ENCODE assay signal across 16 cellular contexts in the genomic region with DNA sequence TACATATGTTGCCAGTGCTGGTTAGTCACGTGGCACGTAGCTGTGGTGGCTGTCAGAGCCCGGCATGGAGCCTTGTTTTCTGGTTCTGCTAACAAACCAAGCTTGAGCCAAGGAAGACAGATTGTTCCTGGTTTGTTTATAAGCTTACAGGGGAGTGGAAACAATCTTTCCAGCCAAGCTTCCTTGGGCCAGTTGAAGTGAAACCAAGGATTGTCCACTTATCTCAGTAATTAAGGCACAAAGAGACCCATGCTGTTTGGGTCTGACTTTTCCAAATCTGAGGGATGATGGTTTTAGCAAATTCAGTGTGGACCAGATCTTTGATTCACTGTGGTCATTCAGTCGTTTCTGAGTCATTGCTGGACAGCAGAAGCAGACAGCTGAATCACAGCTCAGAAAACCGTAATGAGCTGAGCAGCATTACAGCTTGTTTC.
A peak's percentile ranks its signal among the peaks of the same experiment; 100 is the strongest.
DNase-seq lines count a peak whose midpoint lies in the region; ATAC-seq and TF ChIP-seq lines count a peak whose summit lies in the region.
"Had no signal": no experiment of that assay in that cellular context is flagged by ENCODE, and none has a peak within 500 bp of the region (broad histone marks: within the 10 kb centered on the region; RNA-seq: fewer than 3 reads in every experiment).

No MANE protein-coding gene starts in this region.

- H3K4me3 ChIP-seq in HEK293 (ENCODE audit: low read depth, low read length) (no peak overlapping the region), astrocyte of the cerebellum (ENCODE audit: low read depth, low read length) (no peak overlapping the region), left ventricle myocardium inferior (no peak overlapping the region), prostate gland (no peak overlapping the region), mesenchymal stem cell (ENCODE audit: insufficient read depth in 1 of 2, low read depth in 1 of 2, low read length in 2 of 2) (no peak overlapping the region)
- H3K4me3 ChIP-seq: BLaER1 treated with 17β-estradiol and CSF1 and Interleukin-3, amounts not matched to agents 10 nM and 100 nM; GM23338 had no signal

- H3K27ac ChIP-seq in HEK293 (ENCODE audit: extremely low read depth, low read depth, low read length) (no peak overlapping the region), left ventricle myocardium inferior (replicated peaks) (peak overlapping the region; percentile 40), prostate gland (peak overlapping the region; percentile 35 to 62), mesenchymal stem cell (ENCODE audit: low read length, poor library complexity, severe bottlenecking) (no peak overlapping the region)
- H3K27ac ChIP-seq: BLaER1 treated with 17β-estradiol and CSF1 and Interleukin-3, amounts not matched to agents 10 nM and 100 nM had no signal

- DNase-seq in astrocyte of the cerebellum (ENCODE audit: low read depth): peak; percentile 83
- DNase-seq in left ventricle myocardium inferior: no peak
- DNase-seq in prostate gland (ENCODE audit: low spot score): peak; percentile 47
- no peak for DNase-seq in mesenchymal stem cell
- DNase-seq in foreskin melanocyte: no peak
- DNase-seq in stimulated activated CD4-positive, alpha-beta T cell treated with anti-CD3 and anti-CD28 coated beads, Interleukin-12 subunit alpha, Interleukin-12 subunit beta, amount 100 ng/mL, for 4 hours: no peak
- DNase-seq: activated CD4-positive, alpha-beta memory T cell treated with anti-CD3 and anti-CD28 coated beads for 36 hours; activated effector memory CD4-positive, alpha-beta T cell treated with Interleukin-2 at 50 U/mL for 16 hours; activated naive CD8-positive, alpha-beta T cell treated with anti-CD3 and anti-CD28 coated beads, Interleukin-2, amount 10 ng/mL, durations not matched to agents 7 days and 5 days; glutamatergic neuron; NCI-H510A; T1000 had no signal

- no peak overlapping the region for H2AK5ac ChIP-seq in mesenchymal stem cell (ENCODE audit: low read length, severe bottlenecking)

- in situ Hi-C loops in astrocyte of the cerebellum (cut with HindIII; ENCODE audit: low sequenced_read_pairs): no loop called here

- H3K36me3 ChIP-seq in HEK293 (ENCODE audit: control insufficient read depth in 2 of 2, insufficient read depth in 1 of 2, low read length in 2 of 2): no peaks in the 10 kb centered on the region
- no peaks in the 10 kb centered on the region for H3K36me3 ChIP-seq in left ventricle myocardium inferior
- no peaks in the 10 kb centered on the region for H3K36me3 ChIP-seq in prostate gland
- no peaks in the 10 kb centered on the region for H3K36me3 ChIP-seq in mesenchymal stem cell (ENCODE audit: control insufficient read depth in 1 of 2, insufficient read depth in 2 of 2, low read depth in 1 of 2, low read length in 2 of 2)
- H3K36me3 ChIP-seq: BLaER1 treated with 17β-estradiol and CSF1 and Interleukin-3, amounts not matched to agents 10 nM and 100 nM had no signal

- no peak for ATAC-seq in GM18867 (IDR thresholded peaks at IDR 0.05; ENCODE audit: unreplicated experiment)
- ATAC-seq: GM23338 had no signal

- H2BK15ac ChIP-seq in mesenchymal stem cell (ENCODE audit: low read depth, poor library complexity, severe bottlenecking): no peak overlapping the region

- no peak for TF ChIP-seq POLR2A in prostate gland (IDR thresholded peaks at IDR 0.05)

- no peak overlapping the region for H2AFZ ChIP-seq in mesenchymal stem cell (ENCODE audit: low read depth, low read length)
- H2AFZ ChIP-seq: GM23338 had no signal

- no peak overlapping the region for H2BK5ac ChIP-seq in mesenchymal stem cell (ENCODE audit: low read depth, low read length, poor library complexity, severe bottlenecking)

- H2BK120ac ChIP-seq in mesenchymal stem cell (ENCODE audit: low read depth, low read length): no peak overlapping the region

- H3K4ac ChIP-seq in mesenchymal stem cell (ENCODE audit: low read depth in 1 of 2, low read length in 2 of 2): no peak overlapping the region

- no peak overlapping the region for H4K91ac ChIP-seq in mesenchymal stem cell (ENCODE audit: low read length)

- no peak overlapping the region for H3K14ac ChIP-seq in mesenchymal stem cell (ENCODE audit: low read length in 2 of 2)

- no peak overlapping the region for H3K18ac ChIP-seq in mesenchymal stem cell (ENCODE audit: low read depth in 1 of 2, low read length in 2 of 2)

- no peaks in the 10 kb centered on the region for H3K9me3 ChIP-seq in HEK293 (ENCODE audit: control insufficient read depth, insufficient read depth, low read depth, low read length)
- H3K9me3 ChIP-seq in left ventricle myocardium inferior (replicated peaks): no peaks in the 10 kb centered on the region
- H3K9me3 ChIP-seq in prostate gland: no peaks in the 10 kb centered on the region
- H3K9me3 ChIP-seq in mesenchymal stem cell (ENCODE audit: control insufficient read depth, low read length): no peaks in the 10 kb centered on the region
- H3K9me3 ChIP-seq: BLaER1 treated with 17β-estradiol and CSF1 and Interleukin-3, amounts not matched to agents 10 nM and 100 nM had no signal

- H3K79me1 ChIP-seq in mesenchymal stem cell (replicated peaks; ENCODE audit: low read length, poor library complexity, severe bottlenecking): no peaks in the 10 kb centered on the region

- no peak overlapping the region for H2BK12ac ChIP-seq in mesenchymal stem cell (ENCODE audit: low read length in 2 of 2)

- H3K27me3 ChIP-seq in left ventricle myocardium inferior (ENCODE audit: low read depth): no peaks in the 10 kb centered on the region
- H3K27me3 ChIP-seq in prostate gland (replicated peaks; ENCODE audit: insufficient read depth): no peaks in the 10 kb centered on the region
- H3K27me3 ChIP-seq in mesenchymal stem cell (ENCODE audit: control insufficient read depth in 1 of 2, insufficient read depth in 1 of 2, low read length in 2 of 2): no peaks in the 10 kb centered on the region
- H3K27me3 ChIP-seq: BLaER1 treated with 17β-estradiol and CSF1 and Interleukin-3, amounts not matched to agents 10 nM and 100 nM had no signal

- POLR2A ChIA-PET in HEK293 (lab: Yijun Ruan, JAX): no interaction called here

- no peak overlapping the region for H3K9ac ChIP-seq in mesenchymal stem cell (ENCODE audit: low read length)
- H3K9ac ChIP-seq: BLaER1 treated with 17β-estradiol and CSF1 and Interleukin-3, amounts not matched to agents 10 nM and 100 nM had no signal

- TF ChIP-seq CTCF in HEK293 (tag by site-specific recombination; IDR thresholded peaks at IDR 0.05) (no peak), astrocyte of the cerebellum (IDR thresholded peaks at IDR 0.05; ENCODE audit: low read depth, low read length, missing control alignments) (no peak), left ventricle myocardium inferior (IDR thresholded peaks at IDR 0.05; ENCODE audit: borderline replicate concordance) (no peak), prostate gland (IDR thresholded peaks at IDR 0.05) (no peak)

- H3K4me1 ChIP-seq in HEK293 (ENCODE audit: control insufficient read depth, insufficient read depth, low read length): no peaks in the 10 kb centered on the region
- H3K4me1 ChIP-seq in left ventricle myocardium inferior: no peaks in the 10 kb centered on the region
- H3K4me1 ChIP-seq in prostate gland (replicated peaks): no peaks in the 10 kb centered on the region
- no peaks in the 10 kb centered on the region for H3K4me1 ChIP-seq in mesenchymal stem cell (ENCODE audit: control insufficient read depth, insufficient read depth, low read depth, low read length)
- H3K4me1 ChIP-seq: BLaER1 treated with 17β-estradiol and CSF1 and Interleukin-3, amounts not matched to agents 10 nM and 100 nM had no signal

- intact Hi-C loops in left ventricle myocardium inferior (cut with micrococcal nuclease): no loop called here
- intact Hi-C loops in prostate gland (cut with DNase I): no loop called here

- WGBS in prostate gland: 35% methylated on average over 5 of the region's 5 CpGs
- 43% methylated on average over 5 of the region's 5 CpGs for WGBS in mesenchymal stem cell

- H4K8ac ChIP-seq in mesenchymal stem cell (ENCODE audit: low read length): no peak overlapping the region

- CTCF ChIA-PET in HEK293 (lab: Yijun Ruan, JAX): interaction anchor here (0.7 kb wide), 1 partner anchor 56 kb away, joined by 3 read pairs; no protein-coding TSS in a partner anchor

- no peak overlapping the region for H3K4me2 ChIP-seq in mesenchymal stem cell (ENCODE audit: low read length, poor library complexity, severe bottlenecking)
- H3K4me2 ChIP-seq: BLaER1 treated with 17β-estradiol and CSF1 and Interleukin-3, amounts not matched to agents 10 nM and 100 nM; GM23338 had no signal

- H3K23ac ChIP-seq in mesenchymal stem cell (ENCODE audit: low read length in 2 of 2): no peak overlapping the region

TF ChIP-seq in HEK293, 187 proteins besides CTCF, POLR2A, EP300 and RAD21 (continues in another document):
- TF ChIP-seq REST (tag by site-specific recombination; IDR thresholded peaks at IDR 0.05): peak; percentile 62

Comparison
In these comparisons a context has a peak if more than half of its experiments do, and no peak if none do; other contexts are left out.
1. H3K27ac ChIP-seq: peak in left ventricle myocardium inferior (single experiment) and prostate gland (2 of 2); none in HEK293 (single experiment) and mesenchymal stem cell (single experiment).
2. DNase-seq: peak in astrocyte of the cerebellum (single experiment) and prostate gland (single experiment); none in left ventricle myocardium inferior (single experiment), mesenchymal stem cell (single experiment), foreskin melanocyte (single experiment) and stimulated activated CD4-positive, alpha-beta T cell treated with anti-CD3 and anti-CD28 coated beads, Interleukin-12 subunit alpha, Interleukin-12 subunit beta, amount 100 ng/mL, for 4 hours (single experiment).